ENCODE assay signal across 10 cellular contexts in the genomic region with DNA sequence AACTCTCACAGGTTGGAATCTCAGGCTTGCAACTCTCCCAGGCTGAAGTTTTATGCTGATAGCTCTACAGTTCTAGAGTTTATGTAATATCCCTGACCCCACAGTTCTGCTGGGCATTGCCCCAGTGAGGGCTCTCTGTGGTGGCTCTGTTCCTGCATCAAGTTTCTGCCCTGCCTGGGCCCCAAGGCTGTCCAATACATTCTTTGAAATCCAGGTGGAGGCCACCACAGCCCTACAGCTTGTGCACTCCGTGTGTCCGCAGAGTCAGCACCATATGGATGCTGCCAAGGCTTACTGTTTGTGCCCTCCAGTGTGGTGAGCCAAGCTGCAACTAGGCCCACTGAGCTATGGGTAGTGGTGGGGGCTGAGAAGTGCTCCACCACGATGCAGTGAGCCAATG.
"Had no signal": no experiment of that assay in that cellular context is flagged by ENCODE, and none has a peak within 500 bp of the region (broad histone marks: within the 10 kb centered on the region; RNA-seq: fewer than 3 reads in every experiment).

No MANE protein-coding gene starts in this region.

- ATAC-seq: HCT116, K562 had no signal

- H3K36me3 ChIP-seq: HAP-1 had no signal

- H3K4me3 Mint-ChIP-seq: HFFc6 had no signal

- FAIRE-seq: HTR-8/SVneo, K562 had no signal

- H3K27ac Mint-ChIP-seq: HFFc6 had no signal

- DNase-seq: GM23248, GOT3, H7, HFFc6, IMR-90, KG1 had no signal

- H3K4me3 ChIP-seq: GM23248, HAP-1, K562 had no signal
